20 cellular contexts compared by ENCODE assay signal in the genomic region with DNA sequence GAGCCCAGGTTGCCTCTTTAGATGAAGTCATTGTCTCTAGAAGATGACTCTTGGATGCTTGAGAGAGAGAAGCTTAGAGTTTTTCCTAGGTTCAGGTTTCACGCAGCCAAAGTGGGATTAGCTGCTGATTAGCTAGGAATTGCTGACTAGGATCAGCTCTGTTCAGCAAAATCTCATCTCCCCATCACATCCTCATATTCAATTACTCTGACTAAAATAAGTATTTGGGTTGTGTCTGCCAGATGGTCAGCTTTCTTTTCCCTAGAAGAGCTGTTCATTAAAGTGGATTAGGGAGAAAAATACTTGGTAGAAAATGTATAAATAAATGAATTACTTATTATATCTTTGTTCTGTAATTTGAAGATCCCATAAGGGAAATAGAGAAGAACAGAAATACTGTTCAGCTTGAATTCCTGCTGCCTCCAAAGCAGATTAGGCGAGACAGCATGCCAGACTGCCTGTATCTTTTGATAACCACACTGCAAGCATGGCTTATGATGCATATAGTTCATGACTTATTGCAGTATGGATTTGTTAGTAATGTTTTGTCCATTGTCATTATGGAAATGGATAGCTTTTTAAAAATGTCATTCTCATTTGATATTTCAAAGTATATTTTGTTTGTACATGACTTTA.
"Had no signal": no experiment of that assay in that cellular context is flagged by ENCODE, and none has a peak within 500 bp of the region (broad histone marks: within the 10 kb centered on the region; RNA-seq: fewer than 3 reads in every experiment).

No MANE protein-coding gene starts in this region.

- H3K36me3 Mint-ChIP-seq: activated naive CD4-positive, alpha-beta T cell treated with anti-CD3 and anti-CD28 coated beads, Interleukin-2, amount 50 U/mL, for 72 hours; brain; stimulated activated memory B cell treated with anti-CD40 and anti-IgM and Interleukin-4, amounts not matched to agents 10 μg/mL and 1 μg/mL and 100 μg/mL, for 72 hours; WTC11 had no signal

- H3K9me3 Mint-ChIP-seq: activated naive CD4-positive, alpha-beta T cell treated with anti-CD3 and anti-CD28 coated beads, Interleukin-2, amount 50 U/mL, for 72 hours; stimulated activated memory B cell treated with anti-CD40 and anti-IgM and Interleukin-4, amounts not matched to agents 10 μg/mL and 1 μg/mL and 100 μg/mL, for 72 hours had no signal

- H3K9me3 ChIP-seq: esophagus muscularis mucosa, right atrium auricular region, tibial artery had no signal

- H3K36me3 ChIP-seq: esophagus muscularis mucosa, right atrium auricular region, tibial artery had no signal

- ATAC-seq: activated CD8-positive, alpha-beta T cell treated with anti-CD3 and anti-CD28 coated beads, Interleukin-2, amount 10 ng/mL, durations not matched to agents 7 days and 5 days; activated naive CD4-positive, alpha-beta T cell treated with anti-CD3 and anti-CD28 coated beads, Interleukin-2, amount 50 U/mL, for 72 hours; natural killer cell treated with Interleukin-12 subunit alpha and Interleukin-12 subunit beta and Interleukin-15 and Interleukin-18, amount 100 ng/mL, for 72 hours; stimulated activated memory B cell treated with anti-CD40 and anti-IgM and Interleukin-4, amounts not matched to agents 10 μg/mL and 1 μg/mL and 100 μg/mL, for 72 hours; WTC11 had no signal

- H3K4me1 ChIP-seq: esophagus muscularis mucosa, right atrium auricular region, tibial artery had no signal

- H3K4me1 Mint-ChIP-seq: stimulated activated memory B cell treated with anti-CD40 and anti-IgM and Interleukin-4, amounts not matched to agents 10 μg/mL and 1 μg/mL and 100 μg/mL, for 72 hours; WTC11 had no signal

- H3K4me3 Mint-ChIP-seq: activated CD8-positive, alpha-beta T cell treated with anti-CD3 and anti-CD28 coated beads, Interleukin-2, amount 10 ng/mL, durations not matched to agents 7 days and 5 days; natural killer cell treated with Interleukin-12 subunit alpha and Interleukin-12 subunit beta and Interleukin-15 and Interleukin-18, amount 100 ng/mL, for 72 hours; stimulated activated memory B cell treated with anti-CD40 and anti-IgM and Interleukin-4, amounts not matched to agents 10 μg/mL and 1 μg/mL and 100 μg/mL, for 72 hours; WTC11 had no signal

- H3K27me3 ChIP-seq: esophagus muscularis mucosa, right atrium auricular region, tibial artery had no signal

- H3K27ac Mint-ChIP-seq: activated CD8-positive, alpha-beta T cell treated with anti-CD3 and anti-CD28 coated beads, Interleukin-2, amount 10 ng/mL, durations not matched to agents 7 days and 5 days; activated naive CD4-positive, alpha-beta T cell treated with anti-CD3 and anti-CD28 coated beads, Interleukin-2, amount 50 U/mL, for 72 hours; natural killer cell treated with Interleukin-12 subunit alpha and Interleukin-12 subunit beta and Interleukin-15 and Interleukin-18, amount 100 ng/mL, for 72 hours; stimulated activated memory B cell treated with anti-CD40 and anti-IgM and Interleukin-4, amounts not matched to agents 10 μg/mL and 1 μg/mL and 100 μg/mL, for 72 hours; WTC11 had no signal

- H3K27ac ChIP-seq: coronary artery, esophagus muscularis mucosa, right atrium auricular region, tibial artery had no signal

- H3K4me3 ChIP-seq: coronary artery, esophagus muscularis mucosa, right atrium auricular region, tibial artery had no signal

- DNase-seq: activated CD4-positive, alpha-beta T cell treated with anti-CD3 and anti-CD28 coated beads for 48 hours; activated CD8-positive, alpha-beta memory T cell treated with anti-CD3 and anti-CD28 coated beads, Interleukin-2, amount 50 U/mL, for 4 hours; activated CD8-positive, alpha-beta T cell treated with anti-CD3 and anti-CD28 coated beads, Interleukin-2, amount 10 ng/mL, durations not matched to agents 7 days and 5 days; activated effector memory CD4-positive, alpha-beta T cell treated with anti-CD3 and anti-CD28 coated beads, Interleukin-2, amount 50 U/mL, for 16 hours; activated T-cell treated with anti-CD3 and anti-CD28 coated beads, Interleukin-2, amount 50 U/mL, for 48 hours; central memory CD4-positive, alpha-beta T cell; effector CD4-positive, alpha-beta T cell; hippocampal formation; mesenchymal stem cell; nucleus accumbens; stimulated activated CD4-positive, alpha-beta T cell treated with anti-CD3 and anti-CD28 coated beads, Interleukin-2, amount 100 ng/mL, for 48 hours; tibial artery had no signal
